1 cellular context compared by ENCODE assay signal in the genomic region with DNA sequence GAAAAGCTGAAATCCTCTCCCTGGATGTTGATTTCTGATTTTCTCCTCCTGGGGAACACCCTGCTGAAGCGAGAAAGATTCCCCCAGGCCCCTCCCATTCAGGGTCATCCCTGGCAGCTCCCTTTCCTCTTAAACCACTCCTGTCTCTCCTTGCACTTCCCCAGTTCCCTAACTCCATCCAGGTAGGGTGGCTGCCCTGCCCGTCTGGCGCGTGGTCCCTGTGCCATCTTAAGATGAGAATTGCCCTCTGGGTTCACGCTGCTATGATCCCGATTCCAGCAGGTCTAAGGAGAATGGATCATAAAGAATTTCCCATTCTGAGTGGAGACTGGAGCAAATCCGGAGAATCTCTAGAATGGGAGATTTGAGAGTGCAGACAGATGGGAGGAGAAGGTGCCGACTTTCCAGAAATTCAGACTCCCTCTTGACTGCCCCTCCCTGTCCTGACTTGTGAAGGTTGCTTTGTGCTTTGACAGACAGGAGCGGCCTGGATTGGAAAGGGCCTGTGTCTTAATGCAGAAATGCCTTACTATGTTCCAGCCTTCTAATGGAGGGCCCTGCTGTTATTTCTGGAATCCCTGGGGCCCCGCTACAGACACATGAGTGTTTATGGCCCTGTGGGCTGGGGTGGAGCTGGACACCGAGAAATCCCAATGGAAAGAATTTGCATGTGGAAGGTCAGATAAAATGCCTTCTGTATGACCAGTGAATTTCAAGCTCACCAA.
TF ChIP-seq lines count a peak whose summit lies in the region.

No MANE protein-coding gene starts in this region.

TF ChIP-seq in GM23338, 12 proteins besides CTCF, POLR2A, EP300 and RAD21:
- TF ChIP-seq, protein P1, sequence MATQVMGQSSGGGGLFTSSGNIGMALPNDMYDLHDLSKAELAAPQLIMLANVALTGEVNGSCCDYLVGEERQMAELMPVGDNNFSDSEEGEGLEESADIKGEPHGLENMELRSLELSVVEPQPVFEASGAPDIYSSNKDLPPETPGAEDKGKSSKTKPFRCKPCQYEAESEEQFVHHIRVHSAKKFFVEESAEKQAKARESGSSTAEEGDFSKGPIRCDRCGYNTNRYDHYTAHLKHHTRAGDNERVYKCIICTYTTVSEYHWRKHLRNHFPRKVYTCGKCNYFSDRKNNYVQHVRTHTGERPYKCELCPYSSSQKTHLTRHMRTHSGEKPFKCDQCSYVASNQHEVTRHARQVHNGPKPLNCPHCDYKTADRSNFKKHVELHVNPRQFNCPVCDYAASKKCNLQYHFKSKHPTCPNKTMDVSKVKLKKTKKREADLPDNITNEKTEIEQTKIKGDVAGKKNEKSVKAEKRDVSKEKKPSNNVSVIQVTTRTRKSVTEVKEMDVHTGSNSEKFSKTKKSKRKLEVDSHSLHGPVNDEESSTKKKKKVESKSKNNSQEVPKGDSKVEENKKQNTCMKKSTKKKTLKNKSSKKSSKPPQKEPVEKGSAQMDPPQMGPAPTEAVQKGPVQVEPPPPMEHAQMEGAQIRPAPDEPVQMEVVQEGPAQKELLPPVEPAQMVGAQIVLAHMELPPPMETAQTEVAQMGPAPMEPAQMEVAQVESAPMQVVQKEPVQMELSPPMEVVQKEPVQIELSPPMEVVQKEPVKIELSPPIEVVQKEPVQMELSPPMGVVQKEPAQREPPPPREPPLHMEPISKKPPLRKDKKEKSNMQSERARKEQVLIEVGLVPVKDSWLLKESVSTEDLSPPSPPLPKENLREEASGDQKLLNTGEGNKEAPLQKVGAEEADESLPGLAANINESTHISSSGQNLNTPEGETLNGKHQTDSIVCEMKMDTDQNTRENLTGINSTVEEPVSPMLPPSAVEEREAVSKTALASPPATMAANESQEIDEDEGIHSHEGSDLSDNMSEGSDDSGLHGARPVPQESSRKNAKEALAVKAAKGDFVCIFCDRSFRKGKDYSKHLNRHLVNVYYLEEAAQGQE (IDR thresholded peaks at IDR 0.05; ENCODE audit: unreplicated experiment), result no peak
- no peak for TF ChIP-seq EZH2 (IDR thresholded peaks at IDR 0.05; ENCODE audit: low read depth, unreplicated experiment)
- no peak for TF ChIP-seq NANOG (IDR thresholded peaks at IDR 0.05; ENCODE audit: borderline replicate concordance)
- no peak for TF ChIP-seq CREB1 (CRISPR knock-in tag; IDR thresholded peaks at IDR 0.05; ENCODE audit: low read depth)
- TF ChIP-seq, protein P2, sequence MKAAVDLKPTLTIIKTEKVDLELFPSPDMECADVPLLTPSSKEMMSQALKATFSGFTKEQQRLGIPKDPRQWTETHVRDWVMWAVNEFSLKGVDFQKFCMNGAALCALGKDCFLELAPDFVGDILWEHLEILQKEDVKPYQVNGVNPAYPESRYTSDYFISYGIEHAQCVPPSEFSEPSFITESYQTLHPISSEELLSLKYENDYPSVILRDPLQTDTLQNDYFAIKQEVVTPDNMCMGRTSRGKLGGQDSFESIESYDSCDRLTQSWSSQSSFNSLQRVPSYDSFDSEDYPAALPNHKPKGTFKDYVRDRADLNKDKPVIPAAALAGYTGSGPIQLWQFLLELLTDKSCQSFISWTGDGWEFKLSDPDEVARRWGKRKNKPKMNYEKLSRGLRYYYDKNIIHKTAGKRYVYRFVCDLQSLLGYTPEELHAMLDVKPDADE (IDR thresholded peaks at IDR 0.05), result no peak
